ENCODE assay signal across 32 cellular contexts in the genomic region with DNA sequence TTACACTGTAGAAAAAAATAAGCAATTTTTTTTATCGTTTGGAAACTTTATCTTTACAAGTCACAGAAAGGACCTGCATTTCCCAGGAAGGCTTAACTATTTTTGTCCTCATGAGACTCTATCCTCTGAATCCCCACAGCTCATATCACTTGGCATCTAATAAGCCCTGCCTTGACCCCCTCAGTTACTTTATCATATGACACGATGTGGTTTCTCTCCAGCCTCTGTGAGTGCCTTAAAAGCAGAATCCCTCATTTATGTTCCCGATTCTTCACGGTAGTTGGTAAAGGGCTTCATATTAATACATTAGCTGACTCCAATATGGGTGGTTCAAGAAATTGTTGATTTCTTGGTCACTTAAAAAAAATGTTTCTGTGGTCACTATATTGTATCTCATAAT.
"Had no signal": no experiment of that assay in that cellular context is flagged by ENCODE, and none has a peak within 500 bp of the region (broad histone marks: within the 10 kb centered on the region; RNA-seq: fewer than 3 reads in every experiment).

No MANE protein-coding gene starts in this region.

- H3K4me1 Mint-ChIP-seq: activated CD4-positive, alpha-beta T cell treated with anti-CD3 and anti-CD28 coated beads for 36 hours; activated CD4-positive, alpha-beta T cell treated with anti-CD3 and anti-CD28 coated beads, Interleukin-2, amount 10 ng/mL, durations not matched to agents 24 days and 14 days; activated CD8-positive, alpha-beta memory T cell treated with anti-CD3 and anti-CD28 coated beads, Interleukin-2, amount 10 ng/mL, durations not matched to agents 7 days and 5 days; activated naive CD4-positive, alpha-beta T cell treated with anti-CD3 and anti-CD28 coated beads, Interleukin-2, amount 10 ng/mL, durations not matched to agents 7 days and 5 days; activated naive CD8-positive, alpha-beta T cell treated with anti-CD3 and anti-CD28 coated beads, Interleukin-2, amount 10 ng/mL, durations not matched to agents 7 days and 5 days; T-helper 17 cell had no signal

- H3K9me3 Mint-ChIP-seq: activated CD4-positive, alpha-beta T cell treated with anti-CD3 and anti-CD28 coated beads, Interleukin-2, amount 10 ng/mL, durations not matched to agents 24 days and 14 days; activated T-helper 1 cell treated with anti-CD3 and anti-CD28 coated beads, Interleukin-12 subunit alpha, Interleukin-12 subunit beta, Interleukin-2, Interleukin-4 antibody, amounts not matched to agents 30 ng/mL and 10 ng/mL and 1 ng/mL, durations not matched to agents 14 hours and 24 hours and 36 hours had no signal

- H3K27ac Mint-ChIP-seq: activated CD4-positive, alpha-beta memory T cell treated with anti-CD3 and anti-CD28 coated beads for 36 hours; activated CD4-positive, alpha-beta T cell treated with anti-CD3 and anti-CD28 coated beads for 36 hours; activated CD4-positive, alpha-beta T cell treated with anti-CD3 and anti-CD28 coated beads, Interleukin-2, amount 10 ng/mL, durations not matched to agents 24 days and 14 days; activated CD8-positive, alpha-beta memory T cell treated with anti-CD3 and anti-CD28 coated beads, Interleukin-2, amount 10 ng/mL, durations not matched to agents 7 days and 5 days; activated CD8-positive, alpha-beta T cell treated with anti-CD3 and anti-CD28 coated beads, Interleukin-2, amount 10 ng/mL, durations not matched to agents 7 days and 5 days; activated naive CD4-positive, alpha-beta T cell treated with anti-CD3 and anti-CD28 coated beads, Interleukin-2, amount 10 ng/mL, durations not matched to agents 7 days and 5 days; activated naive CD4-positive, alpha-beta T cell treated with anti-CD3 and anti-CD28 coated beads, Interleukin-2, amount 50 U/mL, for 72 hours; activated naive CD8-positive, alpha-beta T cell treated with anti-CD3 and anti-CD28 coated beads, Interleukin-2, amount 10 ng/mL, durations not matched to agents 7 days and 5 days; activated T-helper 1 cell treated with anti-CD3 and anti-CD28 coated beads, Interleukin-12 subunit alpha, Interleukin-12 subunit beta, Interleukin-2, Interleukin-4 antibody, amounts not matched to agents 30 ng/mL and 10 ng/mL and 1 ng/mL, durations not matched to agents 14 hours and 24 hours and 36 hours; activated T-helper 2 cell treated with anti-CD3 and anti-CD28 coated beads, Interferon-gamma antibody, Interleukin-2, Interleukin-4, amounts not matched to agents 10 μg/mL and 5 μg/mL and 100 μg/mL, durations not matched to agents 14 hours and 24 hours and 36 hours; brain; T-helper 17 cell; T-helper 2 cell treated with Interferon-gamma antibody and Interleukin-4, amounts not matched to agents 5 μg/mL and 100 μg/mL, for 36 hours had no signal

- H3K4me3 Mint-ChIP-seq: activated CD4-positive, alpha-beta memory T cell treated with anti-CD3 and anti-CD28 coated beads for 36 hours; activated CD4-positive, alpha-beta T cell treated with anti-CD3 and anti-CD28 coated beads for 36 hours; activated CD4-positive, alpha-beta T cell treated with anti-CD3 and anti-CD28 coated beads, Interleukin-2, amount 10 ng/mL, durations not matched to agents 24 days and 14 days; activated CD8-positive, alpha-beta memory T cell treated with anti-CD3 and anti-CD28 coated beads, Interleukin-2, amount 10 ng/mL, durations not matched to agents 7 days and 5 days; activated CD8-positive, alpha-beta T cell treated with anti-CD3 and anti-CD28 coated beads, Interleukin-2, amount 10 ng/mL, durations not matched to agents 7 days and 5 days; activated naive CD4-positive, alpha-beta T cell treated with anti-CD3 and anti-CD28 coated beads, Interleukin-2, amount 10 ng/mL, durations not matched to agents 7 days and 5 days; activated naive CD8-positive, alpha-beta T cell treated with anti-CD3 and anti-CD28 coated beads, Interleukin-2, amount 10 ng/mL, durations not matched to agents 7 days and 5 days; activated T-helper 1 cell treated with anti-CD3 and anti-CD28 coated beads, Interleukin-12 subunit alpha, Interleukin-12 subunit beta, Interleukin-2, Interleukin-4 antibody, amounts not matched to agents 30 ng/mL and 10 ng/mL and 1 ng/mL, durations not matched to agents 14 hours and 24 hours and 36 hours; brain; T-helper 17 cell; T-helper 2 cell treated with Interferon-gamma antibody and Interleukin-4, amounts not matched to agents 5 μg/mL and 100 μg/mL, for 36 hours had no signal

- H3K9me3 ChIP-seq: ascending aorta, breast epithelium, colonic mucosa had no signal

- H3K4me1 ChIP-seq: breast epithelium, colonic mucosa, esophagus muscularis mucosa, gastroesophageal sphincter had no signal

- H3K27me3 Mint-ChIP-seq: activated CD4-positive, alpha-beta memory T cell treated with anti-CD3 and anti-CD28 coated beads for 36 hours; activated CD4-positive, alpha-beta T cell treated with anti-CD3 and anti-CD28 coated beads for 36 hours; activated CD4-positive, alpha-beta T cell treated with anti-CD3 and anti-CD28 coated beads, Interleukin-2, amount 10 ng/mL, durations not matched to agents 24 days and 14 days; activated CD8-positive, alpha-beta memory T cell treated with anti-CD3 and anti-CD28 coated beads, Interleukin-2, amount 10 ng/mL, durations not matched to agents 7 days and 5 days; activated naive CD4-positive, alpha-beta T cell treated with anti-CD3 and anti-CD28 coated beads, Interleukin-2, amount 10 ng/mL, durations not matched to agents 7 days and 5 days; activated naive CD8-positive, alpha-beta T cell treated with anti-CD3 and anti-CD28 coated beads, Interleukin-2, amount 10 ng/mL, durations not matched to agents 7 days and 5 days; brain; T-helper 17 cell had no signal

- H3K4me3 ChIP-seq: ascending aorta, breast epithelium, cardiac muscle cell, colonic mucosa, esophagus muscularis mucosa, gastroesophageal sphincter, heart right ventricle had no signal

- H3K36me3 Mint-ChIP-seq: activated CD4-positive, alpha-beta memory T cell treated with anti-CD3 and anti-CD28 coated beads for 36 hours; activated CD8-positive, alpha-beta memory T cell treated with anti-CD3 and anti-CD28 coated beads, Interleukin-2, amount 10 ng/mL, durations not matched to agents 7 days and 5 days; activated naive CD4-positive, alpha-beta T cell treated with anti-CD3 and anti-CD28 coated beads, Interleukin-2, amount 10 ng/mL, durations not matched to agents 7 days and 5 days; activated naive CD4-positive, alpha-beta T cell treated with anti-CD3 and anti-CD28 coated beads, Interleukin-2, amount 50 U/mL, for 72 hours; activated naive CD8-positive, alpha-beta T cell treated with anti-CD3 and anti-CD28 coated beads, Interleukin-2, amount 10 ng/mL, durations not matched to agents 7 days and 5 days; brain had no signal

- H3K27ac ChIP-seq: ascending aorta, breast epithelium, cardiac muscle cell, colonic mucosa, esophagus muscularis mucosa, foreskin keratinocyte, gastroesophageal sphincter, heart right ventricle had no signal

- H3K36me3 ChIP-seq: ascending aorta, breast epithelium, cardiac muscle cell, colonic mucosa, esophagus muscularis mucosa, gastroesophageal sphincter, heart right ventricle had no signal

- DNase-seq: activated CD4-positive, alpha-beta memory T cell treated with anti-CD3 and anti-CD28 coated beads for 36 hours; activated CD4-positive, alpha-beta T cell treated with anti-CD3 and anti-CD28 coated beads for 36 hours; activated CD4-positive, alpha-beta T cell treated with anti-CD3 and anti-CD28 coated beads, Interleukin-2, amount 10 ng/mL, durations not matched to agents 24 days and 14 days; activated CD4-positive, CD25-positive, alpha-beta regulatory T cell; activated CD4-positive, CD25-positive, alpha-beta regulatory T cell treated with anti-CD3 and anti-CD28 coated beads, Interleukin-2, amount 50 U/mL, for 72 hours; activated CD8-positive, alpha-beta memory T cell treated with anti-CD3 and anti-CD28 coated beads, Interleukin-2, amount 10 ng/mL, durations not matched to agents 7 days and 5 days; activated CD8-positive, alpha-beta memory T cell treated with anti-CD3 and anti-CD28 coated beads, Interleukin-2, amount 50 U/mL, for 4 hours; activated CD8-positive, alpha-beta T cell treated with anti-CD3 and anti-CD28 coated beads, Interleukin-2, amount 10 ng/mL, durations not matched to agents 7 days and 5 days; activated effector memory CD4-positive, alpha-beta T cell treated with anti-CD3 and anti-CD28 coated beads, Interleukin-2, amount 50 U/mL, for 16 hours; activated naive CD4-positive, alpha-beta T cell treated with anti-CD3 and anti-CD28 coated beads, Interleukin-2, amount 10 ng/mL, durations not matched to agents 7 days and 5 days; activated naive CD8-positive, alpha-beta T cell treated with anti-CD3 and anti-CD28 coated beads, Interleukin-2, amount 10 ng/mL, durations not matched to agents 7 days and 5 days; activated T-cell treated with anti-CD3 and anti-CD28 coated beads, Interleukin-2, amount 50 U/mL, for 1 hour; activated T-cell treated with anti-CD3 and anti-CD28 coated beads, Interleukin-2, amount 50 U/mL, for 48 hours; central memory CD4-positive, alpha-beta T cell; cerebellar nuclear complex; colonic mucosa; effector CD8-positive, alpha-beta T cell; foreskin keratinocyte; heart right ventricle; T-helper 1 cell; T-helper 17 cell; T1000 had no signal
